ENCODE assay signal across 1 cellular context in the genomic region with DNA sequence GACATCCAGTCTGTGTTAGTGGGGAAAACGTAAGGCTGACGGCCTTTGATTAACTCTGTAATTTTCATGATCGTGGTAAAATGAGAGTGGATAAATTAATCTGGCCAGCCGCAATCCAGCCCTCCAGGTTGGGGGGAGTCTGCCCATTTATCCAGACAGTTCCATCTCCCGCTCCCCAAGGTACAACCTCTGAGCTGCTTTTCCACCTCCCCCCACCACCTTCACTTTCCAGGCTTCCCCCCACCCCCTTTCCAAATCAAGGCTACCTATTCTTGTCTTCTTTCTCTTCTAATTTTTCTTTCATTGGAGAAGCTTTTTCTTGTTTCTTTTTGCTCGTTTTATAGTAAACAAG.
A peak's percentile ranks its signal among the peaks of the same experiment; 100 is the strongest.
TF ChIP-seq lines count a peak whose summit lies in the region.

No MANE protein-coding gene starts in this region.

TF ChIP-seq in HEK293, 187 proteins besides CTCF, POLR2A, EP300 and RAD21 (continued from another document):
- TF ChIP-seq, protein P1, sequence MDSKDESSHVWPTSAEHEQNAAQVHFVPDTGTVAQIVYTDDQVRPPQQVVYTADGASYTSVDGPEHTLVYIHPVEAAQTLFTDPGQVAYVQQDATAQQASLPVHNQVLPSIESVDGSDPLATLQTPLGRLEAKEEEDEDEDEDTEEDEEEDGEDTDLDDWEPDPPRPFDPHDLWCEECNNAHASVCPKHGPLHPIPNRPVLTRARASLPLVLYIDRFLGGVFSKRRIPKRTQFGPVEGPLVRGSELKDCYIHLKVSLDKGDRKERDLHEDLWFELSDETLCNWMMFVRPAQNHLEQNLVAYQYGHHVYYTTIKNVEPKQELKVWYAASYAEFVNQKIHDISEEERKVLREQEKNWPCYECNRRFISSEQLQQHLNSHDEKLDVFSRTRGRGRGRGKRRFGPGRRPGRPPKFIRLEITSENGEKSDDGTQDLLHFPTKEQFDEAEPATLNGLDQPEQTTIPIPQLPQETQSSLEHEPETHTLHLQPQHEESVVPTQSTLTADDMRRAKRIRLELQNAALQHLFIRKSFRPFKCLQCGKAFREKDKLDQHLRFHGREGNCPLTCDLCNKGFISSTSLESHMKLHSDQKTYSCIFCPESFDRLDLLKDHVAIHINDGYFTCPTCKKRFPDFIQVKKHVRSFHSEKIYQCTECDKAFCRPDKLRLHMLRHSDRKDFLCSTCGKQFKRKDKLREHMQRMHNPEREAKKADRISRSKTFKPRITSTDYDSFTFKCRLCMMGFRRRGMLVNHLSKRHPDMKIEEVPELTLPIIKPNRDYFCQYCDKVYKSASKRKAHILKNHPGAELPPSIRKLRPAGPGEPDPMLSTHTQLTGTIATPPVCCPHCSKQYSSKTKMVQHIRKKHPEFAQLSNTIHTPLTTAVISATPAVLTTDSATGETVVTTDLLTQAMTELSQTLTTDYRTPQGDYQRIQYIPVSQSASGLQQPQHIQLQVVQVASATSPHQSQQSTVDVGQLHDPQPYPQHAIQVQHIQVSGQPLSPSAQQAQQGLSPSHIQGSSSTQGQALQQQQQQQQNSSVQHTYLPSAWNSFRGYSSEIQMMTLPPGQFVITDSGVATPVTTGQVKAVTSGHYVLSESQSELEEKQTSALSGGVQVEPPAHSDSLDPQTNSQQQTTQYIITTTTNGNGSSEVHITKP (tag by site-specific recombination; IDR thresholded peaks at IDR 0.05), result peak; percentile 90
- TF ChIP-seq ZNF37A (tag by site-specific recombination; IDR thresholded peaks at IDR 0.05) (no peak), ZBTB48 (tag by site-specific recombination; IDR thresholded peaks at IDR 0.05) (0 out of 2 replicates have a peak, but pooled peaks have one; percentile 31), ZNF521 (tag by site-specific recombination; IDR thresholded peaks at IDR 0.05) (no peak), ZNF560 (tag by site-specific recombination; IDR thresholded peaks at IDR 0.05; ENCODE audit: borderline replicate concordance) (no peak), ZNF341 (tag by site-specific recombination; IDR thresholded peaks at IDR 0.05; ENCODE audit: low read depth) (peak; percentile 83), ZBTB20 (tag by site-specific recombination; IDR thresholded peaks at IDR 0.05) (no peak), TCF7L2 (IDR thresholded peaks at IDR 0.05; ENCODE audit: borderline replicate concordance, low read depth, low read length) (no peak)
- TF ChIP-seq, protein P2, sequence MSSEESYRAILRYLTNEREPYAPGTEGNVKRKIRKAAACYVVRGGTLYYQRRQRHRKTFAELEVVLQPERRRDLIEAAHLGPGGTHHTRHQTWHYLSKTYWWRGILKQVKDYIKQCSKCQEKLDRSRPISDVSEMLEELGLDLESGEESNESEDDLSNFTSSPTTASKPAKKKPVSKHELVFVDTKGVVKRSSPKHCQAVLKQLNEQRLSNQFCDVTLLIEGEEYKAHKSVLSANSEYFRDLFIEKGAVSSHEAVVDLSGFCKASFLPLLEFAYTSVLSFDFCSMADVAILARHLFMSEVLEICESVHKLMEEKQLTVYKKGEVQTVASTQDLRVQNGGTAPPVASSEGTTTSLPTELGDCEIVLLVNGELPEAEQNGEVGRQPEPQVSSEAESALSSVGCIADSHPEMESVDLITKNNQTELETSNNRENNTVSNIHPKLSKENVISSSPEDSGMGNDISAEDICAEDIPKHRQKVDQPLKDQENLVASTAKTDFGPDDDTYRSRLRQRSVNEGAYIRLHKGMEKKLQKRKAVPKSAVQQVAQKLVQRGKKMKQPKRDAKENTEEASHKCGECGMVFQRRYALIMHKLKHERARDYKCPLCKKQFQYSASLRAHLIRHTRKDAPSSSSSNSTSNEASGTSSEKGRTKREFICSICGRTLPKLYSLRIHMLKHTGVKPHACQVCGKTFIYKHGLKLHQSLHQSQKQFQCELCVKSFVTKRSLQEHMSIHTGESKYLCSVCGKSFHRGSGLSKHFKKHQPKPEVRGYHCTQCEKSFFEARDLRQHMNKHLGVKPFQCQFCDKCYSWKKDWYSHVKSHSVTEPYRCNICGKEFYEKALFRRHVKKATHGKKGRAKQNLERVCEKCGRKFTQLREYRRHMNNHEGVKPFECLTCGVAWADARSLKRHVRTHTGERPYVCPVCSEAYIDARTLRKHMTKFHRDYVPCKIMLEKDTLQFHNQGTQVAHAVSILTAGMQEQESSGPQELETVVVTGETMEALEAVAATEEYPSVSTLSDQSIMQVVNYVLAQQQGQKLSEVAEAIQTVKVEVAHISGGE (tag by site-specific recombination; conservative IDR thresholded peaks at IDR 0.05; ENCODE audit: low read depth), result no peak
TF ChIP-seq in HEK293: peak in this region for 6.
